ENCODE assay signal across 10 cellular contexts in genomic region chr5:154487541-154487940, GRCh38. TPM values are rescaled to one million over a fixed set of nuclear protein-coding genes. Genes with fewer than 3 reads are reported as not detected.
DNase-seq lines count a peak whose midpoint lies in the region; ATAC-seq, FAIRE-seq and TF ChIP-seq lines count a peak whose summit lies in the region.
"Had no signal": no experiment of that assay in that cellular context is flagged by ENCODE, and none has a peak within 500 bp of the region (broad histone marks: within the 10 kb centered on the region; RNA-seq: fewer than 3 reads in every experiment).

No MANE protein-coding gene starts in this region.

- no peak overlapping the region for H3K27ac ChIP-seq in endodermal cell (ENCODE audit: low read depth, low read length)

- H3K36me3 Mint-ChIP-seq in endodermal cell (ENCODE audit: low read depth): no peaks in the 10 kb centered on the region

- no peak overlapping the region for H3K9ac ChIP-seq in endodermal cell (ENCODE audit: extremely low read depth, low read length, poor library complexity, severe bottlenecking)

- no peak for TF ChIP-seq CTCF in endodermal cell (conservative IDR thresholded peaks at IDR 0.05)

- peaks cover 34% of the 10 kb centered on the region for H3K4me1 Mint-ChIP-seq in endodermal cell

- H3K27ac Mint-ChIP-seq in endodermal cell: no peak overlapping the region

- H3K4me1 ChIP-seq in endodermal cell (ENCODE audit: control insufficient read depth, insufficient read depth, low read length): peaks cover 3% of the 10 kb centered on the region

- H3K9me3 Mint-ChIP-seq in endodermal cell: no peaks in the 10 kb centered on the region

- WGBS in endodermal cell (ENCODE audit: insufficient coverage in 1 of 2, insufficient read length in 1 of 2), 2 experiments: 42 to 58% methylated on average over 2 of the region's 2 CpGs

- peaks cover 90% of the 10 kb centered on the region for H3K27me3 Mint-ChIP-seq in endodermal cell (ENCODE audit: insufficient read depth)

- H3K9me3 ChIP-seq in endodermal cell (ENCODE audit: control insufficient read depth, low read length): no peaks in the 10 kb centered on the region

- no peak overlapping the region for H3K4me3 ChIP-seq in endodermal cell (ENCODE audit: low read length)

- ATAC-seq in GM18519 (IDR thresholded peaks at IDR 0.05; ENCODE audit: low FRiP score, unreplicated experiment) (peak; percentile 99), GM19468 (IDR thresholded peaks at IDR 0.05; ENCODE audit: extremely low read depth, unreplicated experiment) (peak; percentile 97), HG03103 (IDR thresholded peaks at IDR 0.05; ENCODE audit: low read depth, unreplicated experiment) (peak; percentile 96)

- TF ChIP-seq POLR2A in erythroblast (IDR thresholded peaks at IDR 0.05; ENCODE audit: low read length): no peak

- peak; percentile 24 for DNase-seq in endodermal cell
- DNase-seq in mesenteric fat pad (ENCODE audit: low spot score): no peak
- DNase-seq in frontal cortex (ENCODE audit: low spot score in 2 of 2): no peak
- no peak for DNase-seq in erythroblast (lab: John Stamatoyannopoulos, UW)
- no peak for DNase-seq in iPS-NIHi7 (ENCODE audit: extremely low spot score)

- H3K4me3 Mint-ChIP-seq in endodermal cell: no peak overlapping the region

- FAIRE-seq in frontal cortex (lab: Jason Lieb, UNC): no peak

- H3K27me3 ChIP-seq in endodermal cell (ENCODE audit: control insufficient read depth, insufficient read depth, low read length, poor library complexity, severe bottlenecking): peaks cover 69% of the 10 kb centered on the region

- H3K36me3 ChIP-seq in endodermal cell (ENCODE audit: control insufficient read depth, insufficient read depth, low read length): no peaks in the 10 kb centered on the region

RNA-seq across cellular contexts. Expression of gene HAND1, which starts 9.5 kb away (rescaled TPM):
- total RNA-seq in endodermal cell (not detected), mesenteric fat pad (not detected), frontal cortex (not detected)
- polyA plus RNA-seq in endodermal cell (2013, experiment 1 of 2): 4.8 TPM
- polyA plus RNA-seq in endodermal cell (2013, experiment 2 of 2): 3.4 TPM
- total RNA-seq: LHCN-M2, myocyte had no signal

RNA-seq across cellular contexts. Expression of gene SAP30L, which starts 41.7 kb away (rescaled TPM):
- total RNA-seq in endodermal cell (10 to 100 TPM; 27.7 to 40.3 TPM), mesenteric fat pad (34.2 TPM), frontal cortex (17.9 TPM)
- polyA plus RNA-seq in endodermal cell (2013, experiment 1 of 2): 43.4 TPM
- polyA plus RNA-seq in endodermal cell (2013, experiment 2 of 2): 44.9 TPM
